Comparison of ENCODE assay signal across 8 cellular contexts in genomic region chr19:17292301-17293074, GRCh38. TPM values are rescaled to one million over a fixed set of nuclear protein-coding genes. Genes with fewer than 3 reads are reported as not detected.
DNase-seq lines count a peak whose midpoint lies in the region; ATAC-seq and TF ChIP-seq lines count a peak whose summit lies in the region.

No MANE protein-coding gene starts in this region.

- ATAC-seq in heart left ventricle: peak; percentile 66 to 92 (median 90)
- peak; percentile 93 for ATAC-seq in aorta (ENCODE audit: low FRiP score)

- peaks cover 0 to 3% (median 0%) of the 10 kb centered on the region in 7 donors for H3K9me3 Mint-ChIP-seq in CD14-positive monocyte
- no peaks in the 10 kb centered on the region for H3K9me3 Mint-ChIP-seq in activated naive CD8-positive, alpha-beta T cell treated with anti-CD3 and anti-CD28 coated beads for 36 hours

- peaks cover 7 to 26% of the 10 kb centered on the region in 2 donors for H3K36me3 Mint-ChIP-seq in CD14-positive monocyte
- peaks cover 6% of the 10 kb centered on the region for H3K36me3 Mint-ChIP-seq in activated naive CD8-positive, alpha-beta T cell treated with anti-CD3 and anti-CD28 coated beads for 36 hours

- peaks cover 9% of the 10 kb centered on the region for H3K4me1 Mint-ChIP-seq in CD14-positive monocyte
- peaks cover 11% of the 10 kb centered on the region for H3K4me1 Mint-ChIP-seq in activated naive CD8-positive, alpha-beta T cell treated with anti-CD3 and anti-CD28 coated beads for 36 hours

- 10 to 14% (median 12%) methylated on average over 21 to 46 of the region's 46 CpGs for WGBS in heart left ventricle, 4 donors
- WGBS in aorta, 2 donors: 2 to 4% methylated on average over 45 to 46 of the region's 46 CpGs

- H3F3A ChIP-seq in SU-DHL-6 (ENCODE audit: insufficient read depth): peaks cover 5% of the 10 kb centered on the region; the same call in 1 of the 2 replicates

- H3K27me3 ChIP-seq in HL-60 (ENCODE audit: insufficient read depth, poor library complexity, severe bottlenecking) (no peaks in the 10 kb centered on the region), SU-DHL-6 (ENCODE audit: low read length) (no peaks in the 10 kb centered on the region), heart left ventricle (no peaks in the 10 kb centered on the region), aorta (ENCODE audit: control insufficient read depth in 1 of 2, insufficient read depth in 2 of 2, low read length in 1 of 2) (no peaks in the 10 kb centered on the region)

- H3K27me3 Mint-ChIP-seq in CD14-positive monocyte (ENCODE audit: low read depth in 3 of 3): peaks cover 0 to 10% (median 0%) of the 10 kb centered on the region in 3 donors
- H3K27me3 Mint-ChIP-seq in activated naive CD8-positive, alpha-beta T cell treated with anti-CD3 and anti-CD28 coated beads for 36 hours: no peaks in the 10 kb centered on the region

- TF ChIP-seq CTCF in CD14-positive monocyte (IDR thresholded peaks at IDR 0.05): peak; percentile 85
- TF ChIP-seq CTCF in HL-60 (IDR thresholded peaks at IDR 0.05; ENCODE audit: insufficient read depth, low read length): peak; percentile 79
- TF ChIP-seq CTCF in SU-DHL-6 (IDR thresholded peaks at IDR 0.05; ENCODE audit: insufficient read depth, low read length, poor library complexity, severe bottlenecking): peak; percentile 42
- TF ChIP-seq CTCF in heart left ventricle (IDR thresholded peaks at IDR 0.05): peak; percentile 46 to 78 (median 62)

- peak; percentile 71 for DNase-seq in CD14-positive monocyte (ENCODE audit: low spot score)
- DNase-seq in GM19240 (ENCODE audit: insufficient read length, low spot score): peak; percentile 95
- peak; percentile 72 to 87 for DNase-seq in HL-60 (ENCODE audit: low read depth in 1 of 2, low spot score in 1 of 2)
- DNase-seq in activated naive CD8-positive, alpha-beta T cell treated with anti-CD3 and anti-CD28 coated beads for 36 hours: peak; percentile 89
- peak; percentile 68 to 84 (median 73) for DNase-seq in heart left ventricle
- peak; percentile 69 for DNase-seq in pulmonary artery endothelial cell (ENCODE audit: low read depth, low spot score)
- peak; percentile 85 to 90 for DNase-seq in aorta

- peak overlapping the region; percentile 81 to 89 for H3K4me3 Mint-ChIP-seq in CD14-positive monocyte
- peak overlapping the region; percentile 88 for H3K4me3 Mint-ChIP-seq in activated naive CD8-positive, alpha-beta T cell treated with anti-CD3 and anti-CD28 coated beads for 36 hours

- H3K9me2 ChIP-seq in SU-DHL-6 (replicated peaks; ENCODE audit: insufficient read depth, low read length): no peaks in the 10 kb centered on the region

- H3K4me3 ChIP-seq in HL-60 (replicated peaks; ENCODE audit: insufficient read depth, low read length) (peak overlapping the region; percentile 87), SU-DHL-6 (ENCODE audit: insufficient read depth, low read length, poor library complexity, severe bottlenecking) (peak overlapping the region; percentile 71), heart left ventricle (peak overlapping the region; percentile 24 to 73 (median 56)), aorta (ENCODE audit: low read length in 2 of 2) (no peak overlapping the region)

- intact Hi-C loops in CD14-positive monocyte (cut with micrococcal nuclease): loop anchor here (5.0 to 10.0 kb wide), 2 partner anchors 92 to 95 kb away; no protein-coding TSS in a partner anchor
- intact Hi-C loops in heart left ventricle (cut with DNase I): loop anchor here in 9 of 10 donors (2.0 to 10.0 kb wide), 5 partner anchors 92 to 98 kb away; no protein-coding TSS in a partner anchor
- intact Hi-C loops in aorta (cut with DNase I): loop anchor here in 1 of 2 donors (2.0 kb wide), 1 partner anchor 90 kb away; no protein-coding TSS in a partner anchor

- no peaks in the 10 kb centered on the region for H4K20me1 ChIP-seq in SU-DHL-6 (ENCODE audit: low read depth, low read length)

- H3K27ac ChIP-seq in HL-60 (replicated peaks) (peak overlapping the region; percentile 62), SU-DHL-6 (ENCODE audit: low read depth, low read length) (peak overlapping the region; percentile 62), heart left ventricle (peak overlapping the region in 6 of 12 donors; percentile 39 to 81 (median 45)), aorta (ENCODE audit: low read depth in 1 of 2, low read length in 2 of 2) (peak overlapping the region in 1 of 2 donors; percentile 18)

- H3K36me3 ChIP-seq in SU-DHL-6 (ENCODE audit: low read length) (no peaks in the 10 kb centered on the region), heart left ventricle (peaks cover 0 to 8% (median 0%) of the 10 kb centered on the region in 9 donors), aorta (ENCODE audit: control insufficient read depth in 1 of 2, insufficient read depth in 2 of 2, low read length in 1 of 2) (no peaks in the 10 kb centered on the region)

- H2AFZ ChIP-seq in SU-DHL-6 (ENCODE audit: low read depth, low read length, severe bottlenecking): peak overlapping the region; percentile 52

- TF ChIP-seq POLR2A in heart left ventricle (IDR thresholded peaks at IDR 0.05): no peak

- H3K79me2 ChIP-seq in SU-DHL-6 (ENCODE audit: insufficient read depth, low read length): peaks cover 4% of the 10 kb centered on the region

- H3K9ac ChIP-seq in SU-DHL-6 (ENCODE audit: low read length): peak overlapping the region; percentile 68

- H3K9me3 ChIP-seq in SU-DHL-6 (ENCODE audit: insufficient read depth, low read length) (no peaks in the 10 kb centered on the region), heart left ventricle (no peaks in the 10 kb centered on the region), aorta (ENCODE audit: control insufficient read depth, low read length) (no peaks in the 10 kb centered on the region)

- peak overlapping the region; percentile 71 for H3K4me2 ChIP-seq in SU-DHL-6 (ENCODE audit: low read depth, low read length, poor library complexity, severe bottlenecking)

- H3K4me1 ChIP-seq in heart left ventricle (peaks cover 0 to 13% (median 0%) of the 10 kb centered on the region in 12 donors), aorta (ENCODE audit: control insufficient read depth in 1 of 2, insufficient read depth in 2 of 2, low read length in 2 of 2) (no peaks in the 10 kb centered on the region)

- H3K27ac Mint-ChIP-seq in CD14-positive monocyte: peak overlapping the region; percentile 46 to 84 (median 76)
- H3K27ac Mint-ChIP-seq in activated naive CD8-positive, alpha-beta T cell treated with anti-CD3 and anti-CD28 coated beads for 36 hours: peak overlapping the region; percentile 84

RNA-seq across cellular contexts. Expression of gene ABHD8, which starts 10.7 kb away (rescaled TPM):
- polyA plus RNA-seq in CD14-positive monocyte: 10 to 100 TPM; 12.5 to 14.9 TPM
- total RNA-seq in activated naive CD8-positive, alpha-beta T cell treated with anti-CD3 and anti-CD28 coated beads for 36 hours: 1 to 10 TPM; 4.1 to 4.9 TPM
- total RNA-seq in heart left ventricle: 10 to 100 TPM in 5 of 9 donors, 1 to 10 TPM in 4; 7.4 to 21.8 (median 10.3) TPM
- polyA plus RNA-seq in heart left ventricle: 10 to 100 TPM; 11.6 to 19.2 TPM
- total RNA-seq in pulmonary artery endothelial cell: 7.5 TPM in 2 replicates
- 10 to 100 TPM in 1 of 2 donors, 1 to 10 TPM in 1; 9.8 to 10.8 TPM for total RNA-seq in aorta
- polyA plus RNA-seq in aorta: 10 to 100 TPM; 10.8 to 11.6 TPM

RNA-seq across cellular contexts. Expression of gene ANKLE1, which starts 10.8 kb away (rescaled TPM):
- 1 to 10 TPM; 1.3 to 2.2 TPM for polyA plus RNA-seq in CD14-positive monocyte
- 10 to 100 TPM; 22.9 to 23.2 TPM for total RNA-seq in activated naive CD8-positive, alpha-beta T cell treated with anti-CD3 and anti-CD28 coated beads for 36 hours
- under 1 TPM in 7 of 9 donors, not detected in 2; 0.07 to 0.44 (median 0.23) TPM for total RNA-seq in heart left ventricle
- under 1 TPM; 0.08 to 0.36 TPM for polyA plus RNA-seq in heart left ventricle
- total RNA-seq in pulmonary artery endothelial cell: 1.3 and 3.0 TPM in 2 replicates
- total RNA-seq in aorta: 1 to 10 TPM in 1 of 2 donors, under 1 TPM in 1; 0.71 to 1.0 TPM
- polyA plus RNA-seq in aorta: under 1 TPM in 1 of 2 donors, not detected in 1; 0.95 TPM

RNA-seq across cellular contexts. Expression of gene MRPL34, which starts 13.2 kb away (rescaled TPM):
- polyA plus RNA-seq in CD14-positive monocyte: 100 to 1,000 TPM; 155 to 208 TPM
- total RNA-seq in activated naive CD8-positive, alpha-beta T cell treated with anti-CD3 and anti-CD28 coated beads for 36 hours: 100 to 1,000 TPM; 122 to 128 TPM
- 100 to 1,000 TPM in 8 of 9 donors, 10 to 100 TPM in 1; 97.8 to 389 (median 174) TPM for total RNA-seq in heart left ventricle
- 100 to 1,000 TPM; 296 to 325 TPM for polyA plus RNA-seq in heart left ventricle
- total RNA-seq in pulmonary artery endothelial cell: 35.8 and 44.0 TPM in 2 replicates
- 10 to 100 TPM; 41.9 to 53.9 TPM for total RNA-seq in aorta
- 100 to 1,000 TPM; 134 to 177 TPM for polyA plus RNA-seq in aorta

RNA-seq across cellular contexts. Expression of gene DDA1, which starts 16.9 kb away (rescaled TPM):
- polyA plus RNA-seq in CD14-positive monocyte: 10 to 100 TPM; 22.5 to 23.8 TPM
- 10 to 100 TPM; 41.0 to 43.6 TPM for total RNA-seq in activated naive CD8-positive, alpha-beta T cell treated with anti-CD3 and anti-CD28 coated beads for 36 hours
- 10 to 100 TPM; 13.9 to 47.1 (median 35.7) TPM for total RNA-seq in heart left ventricle
- 10 to 100 TPM; 64.8 to 84.6 TPM for polyA plus RNA-seq in heart left ventricle
- total RNA-seq in pulmonary artery endothelial cell: 30.0 and 30.3 TPM in 2 replicates
- 10 to 100 TPM; 21.4 to 33.2 TPM for total RNA-seq in aorta
- 10 to 100 TPM; 24.2 to 71.0 TPM for polyA plus RNA-seq in aorta

RNA-seq across cellular contexts. Expression of gene BABAM1, which starts 25.2 kb away (rescaled TPM):
- polyA plus RNA-seq in CD14-positive monocyte (100 to 1,000 TPM in 1 of 2 donors, 10 to 100 TPM in 1; 90.3 to 106 TPM), heart left ventricle (10 to 100 TPM; 67.2 to 73.5 TPM), aorta (100 to 1,000 TPM in 1 of 2 donors, 10 to 100 TPM in 1; 83.6 to 102 TPM)
- 100 to 1,000 TPM; 107 to 112 TPM for total RNA-seq in activated naive CD8-positive, alpha-beta T cell treated with anti-CD3 and anti-CD28 coated beads for 36 hours
- total RNA-seq in heart left ventricle (10 to 100 TPM; 60.9 to 92.4 (median 75.9) TPM), pulmonary artery endothelial cell (126 and 150 TPM in 2 replicates), aorta (10 to 100 TPM; 55.8 to 63.2 TPM)

Comparison
In these comparisons a context has a peak if more than half of its experiments do, and no peak if none do; other contexts are left out.
1. H3K4me3 ChIP-seq: peak in HL-60 (single experiment), SU-DHL-6 (single experiment) and heart left ventricle (12 of 12); none in aorta (0 of 2).
2. Peak in every context shown above with its lines, with median percentiles within 50 percentile points of each other: DNase-seq and CTCF ChIP-seq.